ENCODE assay signal across 18 cellular contexts in genomic region chr3:48566401-48566760, GRCh38. TPM values are rescaled to one million over a fixed set of nuclear protein-coding genes. Genes with fewer than 3 reads are reported as not detected.
"Had no signal": no experiment of that assay in that cellular context is flagged by ENCODE, and none has a peak within 500 bp of the region (broad histone marks: within the 10 kb centered on the region; RNA-seq: fewer than 3 reads in every experiment).

No MANE protein-coding gene starts in this region.

- H3K4me3 Mint-ChIP-seq: activated naive CD8-positive, alpha-beta T cell treated with anti-CD3 and anti-CD28 coated beads, Interleukin-2, amount 10 ng/mL, durations not matched to agents 7 days and 5 days; activated T-cell treated with anti-CD3 and anti-CD28 coated beads, Interleukin-2, amount 50 U/mL, for 4 hours; nephron had no signal

- H3K4me3 ChIP-seq: gastroesophageal sphincter, heart right ventricle, psoas muscle, tibial nerve, vagina had no signal

- H3K9me3 Mint-ChIP-seq: activated naive CD8-positive, alpha-beta T cell treated with anti-CD3 and anti-CD28 coated beads, Interleukin-2, amount 10 ng/mL, durations not matched to agents 7 days and 5 days; activated T-cell treated with anti-CD3 and anti-CD28 coated beads, Interleukin-2, amount 50 U/mL, for 4 hours; nephron had no signal

- ATAC-seq: gastroesophageal sphincter, sciatic nerve had no signal

- H3K36me3 Mint-ChIP-seq: activated naive CD8-positive, alpha-beta T cell treated with anti-CD3 and anti-CD28 coated beads, Interleukin-2, amount 10 ng/mL, durations not matched to agents 7 days and 5 days had no signal

- H3K9me3 ChIP-seq: gastroesophageal sphincter, heart right ventricle, psoas muscle, tibial nerve, vagina had no signal

- H3K27me3 ChIP-seq: gastroesophageal sphincter, heart right ventricle, tibial nerve, vagina had no signal

- H3K4me1 ChIP-seq: psoas muscle had no signal

- DNase-seq: activated gamma-delta T cell; activated naive CD8-positive, alpha-beta T cell treated with anti-CD3 and anti-CD28 coated beads, Interleukin-2, amount 10 ng/mL, durations not matched to agents 7 days and 5 days; activated T-cell treated with anti-CD3 and anti-CD28 coated beads, Interleukin-2, amount 50 U/mL, for 4 hours; effector memory CD4-positive, alpha-beta T cell; heart right ventricle; psoas muscle; stimulated activated CD4-positive, alpha-beta T cell treated with anti-CD3 and anti-CD28 coated beads, Interleukin-1b, Interleukin-23, amount 100 ng/mL, for 48 hours had no signal

- H3K27ac ChIP-seq: gastroesophageal sphincter, heart right ventricle, psoas muscle, VCaP had no signal

- H3K27me3 Mint-ChIP-seq: activated naive CD8-positive, alpha-beta T cell treated with anti-CD3 and anti-CD28 coated beads, Interleukin-2, amount 10 ng/mL, durations not matched to agents 7 days and 5 days had no signal

- H3K36me3 ChIP-seq: gastroesophageal sphincter had no signal

RNA-seq across cellular contexts. Expression of gene UCN2, which starts 2.8 kb away (rescaled TPM):
- total RNA-seq: activated naive CD8-positive, alpha-beta T cell treated with anti-CD3 and anti-CD28 coated beads, Interleukin-2, amount 10 ng/mL, durations not matched to agents 7 days and 5 days; mesenteric fat pad; sciatic nerve; T-helper 1 cell treated with Interleukin-12 subunit alpha and Interleukin-12 subunit beta and Interleukin-4 antibody, amounts not matched to agents 30 ng/mL and 1 ng/mL, for 36 hours had no signal

RNA-seq across cellular contexts. Expression of gene TMEM89, which starts 55.2 kb away (rescaled TPM):
- total RNA-seq: activated naive CD8-positive, alpha-beta T cell treated with anti-CD3 and anti-CD28 coated beads, Interleukin-2, amount 10 ng/mL, durations not matched to agents 7 days and 5 days; activated T-cell treated with anti-CD3 and anti-CD28 coated beads, Interleukin-2, amount 50 U/mL, for 4 hours; epithelial cell of proximal tubule; gastroesophageal sphincter; heart right ventricle; lower leg skin; mesenteric fat pad; omental fat pad; psoas muscle; sciatic nerve; T-helper 1 cell treated with Interleukin-12 subunit alpha and Interleukin-12 subunit beta and Interleukin-4 antibody, amounts not matched to agents 30 ng/mL and 1 ng/mL, for 36 hours; tibial nerve; vagina had no signal
- polyA plus RNA-seq: heart right ventricle, psoas muscle had no signal
